Comparison of ENCODE assay signal across 1 cellular context in the genomic region with DNA sequence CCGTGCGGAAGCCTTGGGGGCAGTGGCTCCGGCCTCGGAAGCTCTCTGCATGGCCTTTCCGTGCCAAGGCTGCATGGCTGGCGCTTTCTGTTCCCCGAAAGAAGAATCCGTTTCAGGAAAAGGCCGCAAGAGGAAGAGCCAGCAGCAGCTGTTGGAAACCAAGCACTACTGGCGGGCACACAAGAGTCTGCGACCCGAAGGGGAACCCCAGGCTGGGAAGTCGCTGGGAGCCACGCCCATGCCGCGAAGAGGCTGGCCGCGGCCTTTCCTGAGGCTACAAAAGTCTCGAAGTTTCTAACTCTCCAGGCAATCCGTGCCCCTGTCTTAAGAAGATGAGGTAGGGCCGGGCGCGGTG.
TF ChIP-seq lines count a peak whose summit lies in the region.

A gene (minus strand): TSS at position 191 of the 355 bp plus-strand sequence. CDS start 116 bp downstream, at position 75.

TF ChIP-seq in GM12878, 131 proteins besides CTCF, POLR2A, EP300 and RAD21 (continued from another document):
- TF ChIP-seq, protein P1, sequence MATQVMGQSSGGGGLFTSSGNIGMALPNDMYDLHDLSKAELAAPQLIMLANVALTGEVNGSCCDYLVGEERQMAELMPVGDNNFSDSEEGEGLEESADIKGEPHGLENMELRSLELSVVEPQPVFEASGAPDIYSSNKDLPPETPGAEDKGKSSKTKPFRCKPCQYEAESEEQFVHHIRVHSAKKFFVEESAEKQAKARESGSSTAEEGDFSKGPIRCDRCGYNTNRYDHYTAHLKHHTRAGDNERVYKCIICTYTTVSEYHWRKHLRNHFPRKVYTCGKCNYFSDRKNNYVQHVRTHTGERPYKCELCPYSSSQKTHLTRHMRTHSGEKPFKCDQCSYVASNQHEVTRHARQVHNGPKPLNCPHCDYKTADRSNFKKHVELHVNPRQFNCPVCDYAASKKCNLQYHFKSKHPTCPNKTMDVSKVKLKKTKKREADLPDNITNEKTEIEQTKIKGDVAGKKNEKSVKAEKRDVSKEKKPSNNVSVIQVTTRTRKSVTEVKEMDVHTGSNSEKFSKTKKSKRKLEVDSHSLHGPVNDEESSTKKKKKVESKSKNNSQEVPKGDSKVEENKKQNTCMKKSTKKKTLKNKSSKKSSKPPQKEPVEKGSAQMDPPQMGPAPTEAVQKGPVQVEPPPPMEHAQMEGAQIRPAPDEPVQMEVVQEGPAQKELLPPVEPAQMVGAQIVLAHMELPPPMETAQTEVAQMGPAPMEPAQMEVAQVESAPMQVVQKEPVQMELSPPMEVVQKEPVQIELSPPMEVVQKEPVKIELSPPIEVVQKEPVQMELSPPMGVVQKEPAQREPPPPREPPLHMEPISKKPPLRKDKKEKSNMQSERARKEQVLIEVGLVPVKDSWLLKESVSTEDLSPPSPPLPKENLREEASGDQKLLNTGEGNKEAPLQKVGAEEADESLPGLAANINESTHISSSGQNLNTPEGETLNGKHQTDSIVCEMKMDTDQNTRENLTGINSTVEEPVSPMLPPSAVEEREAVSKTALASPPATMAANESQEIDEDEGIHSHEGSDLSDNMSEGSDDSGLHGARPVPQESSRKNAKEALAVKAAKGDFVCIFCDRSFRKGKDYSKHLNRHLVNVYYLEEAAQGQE (IDR thresholded peaks at IDR 0.05; ENCODE audit: low read depth, low read length) = no peak
- TF ChIP-seq ESRRA (IDR thresholded peaks at IDR 0.05; ENCODE audit: low read length) (no peak), HDAC2 (IDR thresholded peaks at IDR 0.05) (no peak)
- TF ChIP-seq, protein P2, sequence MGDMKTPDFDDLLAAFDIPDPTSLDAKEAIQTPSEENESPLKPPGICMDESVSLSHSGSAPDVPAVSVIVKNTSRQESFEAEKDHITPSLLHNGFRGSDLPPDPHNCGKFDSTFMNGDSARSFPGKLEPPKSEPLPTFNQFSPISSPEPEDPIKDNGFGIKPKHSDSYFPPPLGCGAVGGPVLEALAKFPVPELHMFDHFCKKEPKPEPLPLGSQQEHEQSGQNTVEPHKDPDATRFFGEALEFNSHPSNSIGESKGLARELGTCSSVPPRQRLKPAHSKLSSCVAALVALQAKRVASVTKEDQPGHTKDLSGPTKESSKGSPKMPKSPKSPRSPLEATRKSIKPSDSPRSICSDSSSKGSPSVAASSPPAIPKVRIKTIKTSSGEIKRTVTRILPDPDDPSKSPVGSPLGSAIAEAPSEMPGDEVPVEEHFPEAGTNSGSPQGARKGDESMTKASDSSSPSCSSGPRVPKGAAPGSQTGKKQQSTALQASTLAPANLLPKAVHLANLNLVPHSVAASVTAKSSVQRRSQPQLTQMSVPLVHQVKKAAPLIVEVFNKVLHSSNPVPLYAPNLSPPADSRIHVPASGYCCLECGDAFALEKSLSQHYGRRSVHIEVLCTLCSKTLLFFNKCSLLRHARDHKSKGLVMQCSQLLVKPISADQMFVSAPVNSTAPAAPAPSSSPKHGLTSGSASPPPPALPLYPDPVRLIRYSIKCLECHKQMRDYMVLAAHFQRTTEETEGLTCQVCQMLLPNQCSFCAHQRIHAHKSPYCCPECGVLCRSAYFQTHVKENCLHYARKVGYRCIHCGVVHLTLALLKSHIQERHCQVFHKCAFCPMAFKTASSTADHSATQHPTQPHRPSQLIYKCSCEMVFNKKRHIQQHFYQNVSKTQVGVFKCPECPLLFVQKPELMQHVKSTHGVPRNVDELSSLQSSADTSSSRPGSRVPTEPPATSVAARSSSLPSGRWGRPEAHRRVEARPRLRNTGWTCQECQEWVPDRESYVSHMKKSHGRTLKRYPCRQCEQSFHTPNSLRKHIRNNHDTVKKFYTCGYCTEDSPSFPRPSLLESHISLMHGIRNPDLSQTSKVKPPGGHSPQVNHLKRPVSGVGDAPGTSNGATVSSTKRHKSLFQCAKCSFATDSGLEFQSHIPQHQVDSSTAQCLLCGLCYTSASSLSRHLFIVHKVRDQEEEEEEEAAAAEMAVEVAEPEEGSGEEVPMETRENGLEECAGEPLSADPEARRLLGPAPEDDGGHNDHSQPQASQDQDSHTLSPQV (IDR thresholded peaks at IDR 0.05) = no peak
